10 cellular contexts compared by ENCODE assay signal in the genomic region with DNA sequence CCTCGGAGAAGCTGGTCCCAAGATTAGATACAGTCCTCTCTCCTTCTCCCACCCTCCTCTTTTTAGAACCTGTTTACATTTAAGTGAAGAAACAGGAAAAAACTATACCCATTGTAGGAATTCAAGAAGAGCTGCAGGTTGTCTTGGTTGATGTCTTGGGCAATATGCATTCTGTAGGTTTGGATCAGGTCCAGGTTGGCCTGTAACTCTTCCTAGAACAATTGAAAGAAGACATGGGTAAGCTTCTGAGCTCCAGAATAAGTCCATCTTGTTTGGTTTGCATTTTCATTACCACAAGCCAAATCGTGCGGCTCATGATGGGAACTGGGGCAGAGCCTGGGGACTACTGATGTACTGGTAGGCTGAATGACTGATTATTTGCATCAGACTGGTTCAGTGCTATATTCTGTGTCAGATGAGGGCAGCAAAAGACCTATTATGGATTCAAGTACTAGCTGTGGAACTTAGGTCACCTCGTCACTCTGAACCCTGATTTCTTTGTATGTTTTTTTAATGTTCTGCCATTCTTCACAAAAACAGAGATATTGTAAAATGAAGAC. TPM values are rescaled to one million over a fixed set of nuclear protein-coding genes. Genes with fewer than 3 reads are reported as not detected.
DNase-seq lines count a peak whose midpoint lies in the region; ATAC-seq, FAIRE-seq and TF ChIP-seq lines count a peak whose summit lies in the region.
"Had no signal": no experiment of that assay in that cellular context is flagged by ENCODE, and none has a peak within 500 bp of the region (broad histone marks: within the 10 kb centered on the region; RNA-seq: fewer than 3 reads in every experiment).

No MANE protein-coding gene starts in this region.

- DNase-seq in LNCaP clone FGC (ENCODE audit: low read depth) (no peak), GM12878 (ENCODE audit: low read depth, low spot score) (no peak), midbrain (lab: John Stamatoyannopoulos, UW) (peak; percentile 1), lower leg skin (ENCODE audit: low spot score in 2 of 2) (no peak), gastrocnemius medialis (no peak)
- no peak for DNase-seq in activated effector memory CD4-positive, alpha-beta T cell treated with anti-CD3 and anti-CD28 coated beads, Interleukin-2, amount 50 U/mL, for 16 hours
- DNase-seq: activated gamma-delta T cell, foreskin melanocyte, KG1 had no signal

- TF ChIP-seq POLR2A in GM12878 (IDR thresholded peaks at IDR 0.05; ENCODE audit: low read depth, low read length) (no peak), lower leg skin (IDR thresholded peaks at IDR 0.05) (no peak), gastrocnemius medialis (IDR thresholded peaks at IDR 0.05) (no peak)

- in situ Hi-C loops in GM12878 (cut with MboI), result no loop called here
- in situ Hi-C loops in gastrocnemius medialis (cut with MboI; ENCODE audit: low sequenced_read_pairs in 4 of 4), result no loop called here

- no peak overlapping the region for H3K4me3 ChIP-seq in LNCaP clone FGC (ENCODE audit: low read depth, low read length)
- H3K4me3 ChIP-seq in GM12878, result no peak overlapping the region
- H3K4me3 ChIP-seq in lower leg skin (ENCODE audit: low read depth, poor library complexity, severe bottlenecking), result no peak overlapping the region
- no peak overlapping the region for H3K4me3 ChIP-seq in gastrocnemius medialis

- TF ChIP-seq EP300 in GM12878 (IDR thresholded peaks at IDR 0.05; ENCODE audit: borderline replicate concordance in 1 of 2, control insufficient read depth in 1 of 2, low read depth in 2 of 2, low read length in 2 of 2), result no peak

- H3K27ac ChIP-seq in GM12878 (ENCODE audit: control insufficient read depth, insufficient read depth) (no peak overlapping the region), gastrocnemius medialis (no peak overlapping the region)

- no peaks in the 10 kb centered on the region for H3K4me1 ChIP-seq in GM12878 (ENCODE audit: control insufficient read depth, insufficient read depth, low read length)
- no peaks in the 10 kb centered on the region for H3K4me1 ChIP-seq in gastrocnemius medialis

- H3K79me2 ChIP-seq in GM12878 (ENCODE audit: control insufficient read depth, insufficient read depth, low read length), result no peaks in the 10 kb centered on the region

- RAD21 ChIA-PET in GM12878 (lab: Charles Lee; ENCODE audit: unreplicated experiment), result interaction anchor here (0.7 to 1.3 kb wide), 3 partner anchors 142 to 223 kb away, joined by 3 to 5 read pairs (median 3); no protein-coding TSS in a partner anchor

- H2AFZ ChIP-seq in GM12878 (ENCODE audit: control insufficient read depth, low read depth, low read length), result no peak overlapping the region

- SMC1A ChIA-PET in GM12878 (lab: Charles Lee; ENCODE audit: uncharacterized antibody, unreplicated experiment), result interaction anchor here (0.6 to 1.7 kb wide), 7 partner anchors 13 to 142 kb away, joined by 3 to 5 read pairs (median 3); partner anchors contain the start of gene SLA2

- H3K27me3 ChIP-seq in GM12878 (replicated peaks in 1 of 2; ENCODE audit: control insufficient read depth in 2 of 2, insufficient read depth in 2 of 2, low read length in 1 of 2), result no peaks in the 10 kb centered on the region
- H3K27me3 ChIP-seq in gastrocnemius medialis, result no peaks in the 10 kb centered on the region

- H3K36me3 ChIP-seq in GM12878 (ENCODE audit: control insufficient read depth in 2 of 2, insufficient read depth in 2 of 2, low read length in 1 of 2) (no peaks in the 10 kb centered on the region; a peak in 2 of 4 replicates), gastrocnemius medialis (peaks cover 3 to 75% of the 10 kb centered on the region in 2 donors)

- H3K9ac ChIP-seq in GM12878 (ENCODE audit: control insufficient read depth, insufficient read depth, low read length), result no peak overlapping the region

- intact Hi-C loops in GM12878 (cut with micrococcal nuclease; ENCODE audit: unreplicated experiment) (no loop called here), lower leg skin (cut with DNase I; ENCODE audit: low total_unique reads) (no loop called here), gastrocnemius medialis (cut with DNase I; ENCODE audit: low total_unique reads) (no loop called here)

- BruUV-seq in GM12878 (replicated peaks; lab: Mats Ljungman, UMichigan), result no TSS peak

- peak; percentile 38; the same call in 1 of the 2 replicates for TF ChIP-seq RAD21 in GM12878 (IDR thresholded peaks at IDR 0.05; ENCODE audit: insufficient read depth, low read depth, low read length)

- no peak for ATAC-seq in GM12878
- ATAC-seq in gastrocnemius medialis, result no peak

- no peak overlapping the region for H3K4me2 ChIP-seq in GM12878 (ENCODE audit: control insufficient read depth, insufficient read depth)

- peak; percentile 56 for FAIRE-seq in G401.6 (lab: Jason Lieb, UNC)
- FAIRE-seq in GM12878 (lab: Jason Lieb, UNC), result no peak

- 84% methylated on average over 4 of the region's 4 CpGs for WGBS in GM12878 (ENCODE audit: insufficient coverage, insufficient replicate concordance, low lambda C conversion rate, missing lambda C conversion rate)
- 71 to 77% methylated on average over 4 of the region's 4 CpGs for whole genome bisulfite sequencing in lower leg skin, 2 donors

- no peaks in the 10 kb centered on the region for H4K20me1 ChIP-seq in GM12878 (ENCODE audit: control insufficient read depth, insufficient read depth)

- no peaks in the 10 kb centered on the region for H3K9me3 ChIP-seq in GM12878 (replicated peaks; ENCODE audit: control insufficient read depth, insufficient read depth, low read length)
- H3K9me3 ChIP-seq in gastrocnemius medialis, result no peaks in the 10 kb centered on the region

- POLR2A ChIA-PET in GM12878 (lab: Charles Lee), result no interaction called here

- CTCF ChIA-PET in GM12878 (lab: Yijun Ruan, JAX), result interaction anchor here (0.7 to 2.4 kb wide), 7 partner anchors 20 to 253 kb away, joined by 3 to 11 read pairs (median 5); no protein-coding TSS in a partner anchor

- TF ChIP-seq CTCF in LNCaP clone FGC (IDR thresholded peaks at IDR 0.05; ENCODE audit: control insufficient read depth, extremely low read depth, insufficient read depth), result peak; percentile 45
- peak in 2 of 3 experiments; percentile 14 to 42; a peak in 2 of 6 replicates for TF ChIP-seq CTCF in GM12878 (IDR thresholded peaks at IDR 0.05 in 2 of 3, conservative IDR thresholded peaks at IDR 0.05 in 1 of 3; ENCODE audit: control insufficient read depth in 2 of 3, extremely low read depth in 1 of 3, insufficient read depth in 1 of 3, low read depth in 3 of 3, low read length in 3 of 3)
- no peak for TF ChIP-seq CTCF in lower leg skin (IDR thresholded peaks at IDR 0.05)
- no peak for TF ChIP-seq CTCF in gastrocnemius medialis (IDR thresholded peaks at IDR 0.05 in 4 of 5, conservative IDR thresholded peaks at IDR 0.05 in 1 of 5)

TF ChIP-seq in GM12878, 131 proteins besides CTCF, POLR2A, EP300 and RAD21 (continues in another document):
- no peak for TF ChIP-seq NFYA (IDR thresholded peaks at IDR 0.05; ENCODE audit: borderline replicate concordance, low read depth, low read length)
- no peak for TF ChIP-seq E4F1 (IDR thresholded peaks at IDR 0.05; ENCODE audit: borderline replicate concordance, partially characterized antibody)
- no peak for TF ChIP-seq KLF5 (IDR thresholded peaks at IDR 0.05; ENCODE audit: partially characterized antibody)
- TF ChIP-seq MYB (IDR thresholded peaks at IDR 0.05; ENCODE audit: borderline replicate concordance, low read depth, low read length), result no peak
- TF ChIP-seq SMC3 (IDR thresholded peaks at IDR 0.05; ENCODE audit: borderline replicate concordance, low read length), result peak; percentile 26; the same call in 1 of the 2 replicates
- no peak for TF ChIP-seq ETV6 (conservative IDR thresholded peaks at IDR 0.05 in 1 of 2, IDR thresholded peaks at IDR 0.05 in 1 of 2; ENCODE audit: borderline replicate concordance in 1 of 2, low read depth in 1 of 2)
- no peak for TF ChIP-seq NBN (IDR thresholded peaks at IDR 0.05)

RNA-seq across cellular contexts. Expression of gene SLA2, which starts 20.3 kb away (rescaled TPM):
- total RNA-seq in GM12878 (2013; cell fraction: nucleolus; rRNA removed), result 0.66 and 0.86 TPM in 2 replicates
- 1.9 and 2.1 TPM in 2 replicates for total RNA-seq in GM12878 (2014; rRNA removed)
- 2.0 and 2.2 TPM in 2 replicates for total RNA-seq in GM12878 (2014; rRNA removed; fragmentation: Illumina TruSeq; extraction: Trizol)
- 1.7 and 2.1 TPM in 2 replicates for total RNA-seq in GM12878 (2021)
- 0.28 TPM for polyA plus RNA-seq in GM12878 (2011; ENCODE audit: low read depth)
- polyA plus RNA-seq in GM12878 (2011; rRNA removed), result 0.13 and 0.29 TPM in 2 replicates
- polyA plus RNA-seq in GM12878 (2011; cell fraction: cytosol; rRNA removed), result 0.33 and 0.50 TPM in 2 replicates
- polyA plus RNA-seq in GM12878 (2011; cell fraction: nucleus; rRNA removed), result 0.27 and 0.28 TPM in 2 replicates
- 0.36 and 0.50 TPM in 2 replicates for polyA plus RNA-seq in GM12878 (2012)
- 2.3 and 3.1 TPM in 2 replicates for polyA plus RNA-seq in GM12878 (2014; fragmentation: Illumina TruSeq; extraction: Trizol)
- polyA plus RNA-seq in GM12878 (2014; fragmentation: Nextera tagmentation; extraction: Ambion mirVana), result under 1 TPM; 0.35 to 0.79 TPM
- polyA plus RNA-seq in GM12878 (2014; rRNA removed), result 2.7 and 3.3 TPM in 2 replicates
- polyA plus RNA-seq in GM12878 (2016; fragmentation: Nextera tagmentation; extraction: Ambion mirVana), result under 1 TPM; 0.47 to 0.88 TPM
- 0.22 and 0.31 TPM in 2 replicates for polyA minus RNA-seq in GM12878 (2011; rRNA and poly(A)+ RNA removed)
- polyA minus RNA-seq in GM12878 (2011; cell fraction: cytosol; rRNA and poly(A)+ RNA removed), result not detected in 2 replicates
- polyA minus RNA-seq in GM12878 (2011; cell fraction: nucleus; rRNA and poly(A)+ RNA removed), result 0.24 TPM in 1 of 2 replicates, not detected in the other
- under 1 TPM in 3 of 4 donors, not detected in 1; 0.23 to 0.52 (median 0.52) TPM for total RNA-seq in lower leg skin
- total RNA-seq in gastrocnemius medialis, result not detected

Comparison
In these comparisons a context has a peak if more than half of its experiments do, and no peak if none do; other contexts are left out.
1. CTCF ChIP-seq: peak in LNCaP clone FGC (single experiment) and GM12878 (2 of 3); none in lower leg skin (0 of 3) and gastrocnemius medialis (0 of 5).